ENCODE assay signal across 10 cellular contexts in the genomic region with DNA sequence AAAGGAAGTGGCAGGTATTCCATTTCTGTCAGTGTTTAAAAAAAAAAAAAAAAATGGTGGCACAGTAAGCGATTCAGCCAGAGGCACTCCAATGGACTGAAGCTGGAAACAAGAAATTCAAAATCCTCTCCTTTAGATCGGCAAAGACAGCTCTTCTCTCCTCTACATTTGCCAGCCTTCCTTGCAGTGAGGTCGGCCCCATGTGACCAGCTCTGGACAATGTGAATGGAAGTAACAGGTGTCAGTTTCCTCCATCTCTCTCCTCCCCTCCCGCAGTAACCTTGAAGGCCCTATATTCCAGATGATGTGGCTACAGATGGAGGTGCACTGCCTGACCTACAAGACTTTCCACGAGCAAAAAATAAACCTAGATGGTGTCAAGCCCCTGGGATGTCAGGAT. TPM values are rescaled to one million over a fixed set of nuclear protein-coding genes. Genes with fewer than 3 reads are reported as not detected.
DNase-seq lines count a peak whose midpoint lies in the region; ATAC-seq, FAIRE-seq and TF ChIP-seq lines count a peak whose summit lies in the region.
"Had no signal": no experiment of that assay in that cellular context is flagged by ENCODE, and none has a peak within 500 bp of the region (broad histone marks: within the 10 kb centered on the region; RNA-seq: fewer than 3 reads in every experiment).

No MANE protein-coding gene starts in this region.

- CTCF ChIA-PET in HCT116 (lab: Charles Lee) = interaction anchor here (1.6 to 2.4 kb wide), 2 partner anchors 14 to 48 kb away, joined by 5 to 10 read pairs; partner anchors contain the start of gene CUEDC1

- peaks cover 90% of the 10 kb centered on the region for H3K79me2 ChIP-seq in HCT116 (ENCODE audit: insufficient read depth, low read length)

- 0 out of 2 replicates have a peak overlapping the region, but pooled peaks have one; percentile 10 for H3K9ac ChIP-seq in HCT116 (ENCODE audit: low read length)

- FAIRE-seq in A204.1 (lab: Jason Lieb, UNC) (peak; percentile 90), frontal cortex (lab: Jason Lieb, UNC) (no peak)

- no peak overlapping the region for H2AFZ ChIP-seq in HCT116 (ENCODE audit: low read depth, low read length, poor library complexity, severe bottlenecking)

- POLR2A ChIA-PET in HCT116 (lab: Charles Lee) = interaction anchor here (1.7 to 2.1 kb wide), 3 partner anchors 8 to 14 kb away, joined by 5 to 10 read pairs (median 6); partner anchors contain the start of gene CUEDC1

- H3K27ac ChIP-seq in HCT116 (ENCODE audit: low read depth, low read length) (peak overlapping the region; percentile 23), layer of hippocampus (ENCODE audit: low read depth, low read length) (peak overlapping the region; percentile 86)
- H3K27ac ChIP-seq: testis had no signal

- RAD21 ChIA-PET in HCT116 (lab: Charles Lee; ENCODE audit: low non-redundant PET in 1 of 2, low total read pairs in 2 of 2, uncharacterized antibody in 2 of 2, unreplicated experiment in 2 of 2) = interaction anchor here in 1 of 2 experiments (1.2 to 1.4 kb wide), 3 partner anchors 9 to 22 kb away, joined by 3 to 5 read pairs (median 4); no protein-coding TSS in a partner anchor

- H3K27me3 ChIP-seq in HCT116 (ENCODE audit: insufficient read depth, low read length) (no peaks in the 10 kb centered on the region), layer of hippocampus (ENCODE audit: control insufficient read depth, insufficient read depth, low read length) (no peaks in the 10 kb centered on the region)
- H3K27me3 ChIP-seq: testis had no signal

- no peak overlapping the region for H3K27ac Mint-ChIP-seq in T-helper 17 cell

- DNase-seq in HCT116 (ENCODE audit: low read depth, low spot score) (no peak), SHP77 (lab: John Stamatoyannopoulos, UW) (peak; percentile 66 to 75), frontal cortex (ENCODE audit: low spot score in 2 of 2) (no peak), T-helper 17 cell (no peak), lower leg skin (ENCODE audit: low spot score in 2 of 2) (no peak)
- DNase-seq: testis had no signal

- TF ChIP-seq POLR2A in HCT116 (IDR thresholded peaks at IDR 0.05; ENCODE audit: borderline replicate concordance, extremely low read depth, insufficient read depth, insufficient read length) (no peak), lower leg skin (IDR thresholded peaks at IDR 0.05) (no peak)

- H3K4me3 ChIP-seq in HCT116 (replicated peaks in 1 of 2; ENCODE audit: low read depth in 1 of 2, low read length in 2 of 2) = no peak overlapping the region
- no peak overlapping the region for H3K4me3 ChIP-seq in lower leg skin (ENCODE audit: low read depth, poor library complexity, severe bottlenecking)
- H3K4me3 ChIP-seq: skin epidermis, testis had no signal

- TF ChIP-seq RAD21 in HCT116 (IDR thresholded peaks at IDR 0.05; ENCODE audit: low read depth) = no peak

- H3K4me3 Mint-ChIP-seq in T-helper 17 cell = no peak overlapping the region

- H3K9me3 ChIP-seq in HCT116 (ENCODE audit: control insufficient read depth in 1 of 2, insufficient read depth in 1 of 2, low read depth in 1 of 2, low read length in 2 of 2) (no peaks in the 10 kb centered on the region), T-helper 17 cell (ENCODE audit: control insufficient read depth, low read length, poor library complexity, severe bottlenecking) (no peaks in the 10 kb centered on the region)
- H3K9me3 ChIP-seq: testis had no signal

- no peaks in the 10 kb centered on the region for H3K36me3 ChIP-seq in HCT116 (ENCODE audit: control insufficient read depth in 1 of 2, insufficient read depth in 2 of 2, low read length in 2 of 2)

- peaks cover 79 to 96% of the 10 kb centered on the region in 2 experiments for H3K4me1 ChIP-seq in HCT116 (ENCODE audit: control insufficient read depth in 1 of 2, insufficient read depth in 2 of 2, low read length in 2 of 2)

- ATAC-seq in HCT116 = peak; percentile 46
- ATAC-seq in GM21786 (IDR thresholded peaks at IDR 0.05; ENCODE audit: unreplicated experiment) = no peak
- no peak for ATAC-seq in T-helper 17 cell

- H4K20me1 ChIP-seq in HCT116 (ENCODE audit: insufficient read depth) = no peaks in the 10 kb centered on the region

- peak overlapping the region; percentile 71 for H3K4me2 ChIP-seq in HCT116 (ENCODE audit: low read length)

- intact Hi-C loops in HCT116 (cut with micrococcal nuclease) (no loop called here), lower leg skin (cut with DNase I; ENCODE audit: low total_unique reads) (no loop called here)

- peaks cover 3% of the 10 kb centered on the region for H3K36me3 Mint-ChIP-seq in T-helper 17 cell (ENCODE audit: low read depth)

- peaks cover 34% of the 10 kb centered on the region for H3K27me3 Mint-ChIP-seq in T-helper 17 cell

- H3K9me2 ChIP-seq in HCT116 (ENCODE audit: insufficient read depth) = no peaks in the 10 kb centered on the region

- TF ChIP-seq CTCF in HCT116 (IDR thresholded peaks at IDR 0.05 in 2 of 3, conservative IDR thresholded peaks at IDR 0.05 in 1 of 3; ENCODE audit: borderline replicate concordance in 1 of 3, insufficient read depth in 1 of 3, low read depth in 2 of 3, low read length in 2 of 3) = no peak
- no peak for TF ChIP-seq CTCF in lower leg skin (IDR thresholded peaks at IDR 0.05)

- BruUV-seq in HCT116 (replicated peaks; lab: Mats Ljungman, UMichigan) = no TSS peak

- 75 to 81% methylated on average over 5 of the region's 5 CpGs for WGBS in lower leg skin, 2 donors

- H3K4me1 Mint-ChIP-seq in T-helper 17 cell = peaks cover 11% of the 10 kb centered on the region

TF ChIP-seq in HCT116, 20 proteins besides CTCF, POLR2A, EP300 and RAD21 (continues in another document):
- TF ChIP-seq, protein P1, sequence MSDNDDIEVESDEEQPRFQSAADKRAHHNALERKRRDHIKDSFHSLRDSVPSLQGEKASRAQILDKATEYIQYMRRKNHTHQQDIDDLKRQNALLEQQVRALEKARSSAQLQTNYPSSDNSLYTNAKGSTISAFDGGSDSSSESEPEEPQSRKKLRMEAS (IDR thresholded peaks at IDR 0.05) = 0 out of 2 replicates have a peak, but pooled peaks have one; percentile 44
- TF ChIP-seq SIN3A (IDR thresholded peaks at IDR 0.05; ENCODE audit: low read depth) = no peak
- no peak for TF ChIP-seq EZH2phosphoT487 (IDR thresholded peaks at IDR 0.05; ENCODE audit: borderline replicate concordance)
- TF ChIP-seq, protein P2, sequence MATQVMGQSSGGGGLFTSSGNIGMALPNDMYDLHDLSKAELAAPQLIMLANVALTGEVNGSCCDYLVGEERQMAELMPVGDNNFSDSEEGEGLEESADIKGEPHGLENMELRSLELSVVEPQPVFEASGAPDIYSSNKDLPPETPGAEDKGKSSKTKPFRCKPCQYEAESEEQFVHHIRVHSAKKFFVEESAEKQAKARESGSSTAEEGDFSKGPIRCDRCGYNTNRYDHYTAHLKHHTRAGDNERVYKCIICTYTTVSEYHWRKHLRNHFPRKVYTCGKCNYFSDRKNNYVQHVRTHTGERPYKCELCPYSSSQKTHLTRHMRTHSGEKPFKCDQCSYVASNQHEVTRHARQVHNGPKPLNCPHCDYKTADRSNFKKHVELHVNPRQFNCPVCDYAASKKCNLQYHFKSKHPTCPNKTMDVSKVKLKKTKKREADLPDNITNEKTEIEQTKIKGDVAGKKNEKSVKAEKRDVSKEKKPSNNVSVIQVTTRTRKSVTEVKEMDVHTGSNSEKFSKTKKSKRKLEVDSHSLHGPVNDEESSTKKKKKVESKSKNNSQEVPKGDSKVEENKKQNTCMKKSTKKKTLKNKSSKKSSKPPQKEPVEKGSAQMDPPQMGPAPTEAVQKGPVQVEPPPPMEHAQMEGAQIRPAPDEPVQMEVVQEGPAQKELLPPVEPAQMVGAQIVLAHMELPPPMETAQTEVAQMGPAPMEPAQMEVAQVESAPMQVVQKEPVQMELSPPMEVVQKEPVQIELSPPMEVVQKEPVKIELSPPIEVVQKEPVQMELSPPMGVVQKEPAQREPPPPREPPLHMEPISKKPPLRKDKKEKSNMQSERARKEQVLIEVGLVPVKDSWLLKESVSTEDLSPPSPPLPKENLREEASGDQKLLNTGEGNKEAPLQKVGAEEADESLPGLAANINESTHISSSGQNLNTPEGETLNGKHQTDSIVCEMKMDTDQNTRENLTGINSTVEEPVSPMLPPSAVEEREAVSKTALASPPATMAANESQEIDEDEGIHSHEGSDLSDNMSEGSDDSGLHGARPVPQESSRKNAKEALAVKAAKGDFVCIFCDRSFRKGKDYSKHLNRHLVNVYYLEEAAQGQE (IDR thresholded peaks at IDR 0.05; ENCODE audit: low read depth) = no peak
- peak; percentile 20; the same call in 1 of the 2 replicates for TF ChIP-seq SP1 (IDR thresholded peaks at IDR 0.05; ENCODE audit: low read depth)
- no peak for TF ChIP-seq FOSL1 (IDR thresholded peaks at IDR 0.05; ENCODE audit: low read depth)
- TF ChIP-seq TCF7L2 (IDR thresholded peaks at IDR 0.05; ENCODE audit: borderline replicate concordance, extremely low read depth, insufficient read depth, insufficient read length) = no peak
- TF ChIP-seq POLR2AphosphoS5 (IDR thresholded peaks at IDR 0.05; ENCODE audit: low read depth, low read length) = no peak
- TF ChIP-seq ZBTB33 (IDR thresholded peaks at IDR 0.05; ENCODE audit: extremely low read depth, insufficient replicate concordance, low read length) = no peak
- TF ChIP-seq ATF3 (IDR thresholded peaks at IDR 0.05) = no peak

RNA-seq across cellular contexts. Expression of gene CUEDC1, which starts 15.0 kb away (rescaled TPM):
- total RNA-seq in HCT116 (2021; ENCODE audit: unreplicated experiment) (60.2 TPM), frontal cortex (6.5 TPM), T-helper 17 cell (under 1 TPM; 0.21 to 0.82 TPM), lower leg skin (10 to 100 TPM in 3 of 4 donors, 1 to 10 TPM in 1; 7.5 to 14.3 (median 12.7) TPM)
- polyA plus RNA-seq in HCT116 (2012) = 54.1 and 58.2 TPM in 2 replicates

RNA-seq across cellular contexts. Expression of gene VEZF1, which starts 47.8 kb away (rescaled TPM):
- total RNA-seq in HCT116 (2021; ENCODE audit: unreplicated experiment) (70.2 TPM), frontal cortex (59.5 TPM), T-helper 17 cell (10 to 100 TPM; 41.7 to 48.7 TPM), lower leg skin (10 to 100 TPM; 30.3 to 56.1 (median 46.6) TPM)
- polyA plus RNA-seq in HCT116 (2012) = 50.5 and 55.6 TPM in 2 replicates

Comparison
In these comparisons a context has a peak if more than half of its experiments do, and no peak if none do; other contexts are left out.
1. DNase-seq: peak in SHP77 (2 of 2); none in HCT116 (single experiment), frontal cortex (0 of 2), T-helper 17 cell (0 of 3) and lower leg skin (0 of 2).